In genomic region chr6:105209950-105210706, GRCh38 we compare ENCODE assay signal across 10 cellular contexts. TPM values are rescaled to one million over a fixed set of nuclear protein-coding genes. Genes with fewer than 3 reads are reported as not detected.
DNase-seq lines count a peak whose midpoint lies in the region; TF ChIP-seq lines count a peak whose summit lies in the region.
"Had no signal": no experiment of that assay in that cellular context is flagged by ENCODE, and none has a peak within 500 bp of the region (broad histone marks: within the 10 kb centered on the region; RNA-seq: fewer than 3 reads in every experiment).

No MANE protein-coding gene starts in this region.

- H3K4me1 ChIP-seq in SJCRH30 (peaks cover 22% of the 10 kb centered on the region), HAP-1 (peaks cover 27% of the 10 kb centered on the region), ascending aorta (no peaks in the 10 kb centered on the region)
- H3K4me1 ChIP-seq: prostate gland had no signal

- no peak overlapping the region for H3K4me3 ChIP-seq in SJCRH30
- H3K4me3 ChIP-seq in fibroblast of mammary gland (ENCODE audit: control insufficient read depth, low read depth, low read length), result no peak overlapping the region
- no peak overlapping the region for H3K4me3 ChIP-seq in HAP-1
- no peak overlapping the region for H3K4me3 ChIP-seq in ascending aorta
- H3K4me3 ChIP-seq: prostate gland, SK-N-MC had no signal

- intact Hi-C loops in ascending aorta (cut with DNase I), result no loop called here

- TF ChIP-seq CTCF in fibroblast of mammary gland (conservative IDR thresholded peaks at IDR 0.05; ENCODE audit: control insufficient read depth, insufficient read depth, low read depth, low read length) (no peak), ascending aorta (IDR thresholded peaks at IDR 0.05) (no peak)

- H3K27ac ChIP-seq in SJCRH30 (peak overlapping the region; percentile 14), ascending aorta (no peak overlapping the region)
- H3K27ac ChIP-seq: prostate gland, SK-N-MC had no signal

- no peaks in the 10 kb centered on the region for H3K27me3 ChIP-seq in SJCRH30
- no peaks in the 10 kb centered on the region for H3K27me3 ChIP-seq in HAP-1 (ENCODE audit: low read depth)
- no peaks in the 10 kb centered on the region for H3K27me3 ChIP-seq in ascending aorta

- H3K36me3 ChIP-seq in SJCRH30 (no peaks in the 10 kb centered on the region), HAP-1 (replicated peaks) (no peaks in the 10 kb centered on the region), ascending aorta (no peaks in the 10 kb centered on the region)
- H3K36me3 ChIP-seq: prostate gland had no signal

- in situ Hi-C loops in HAP-1 (cut with MboI; ENCODE audit: low sequenced_read_pairs), result no loop called here

- DNase-seq in NOMO-1 treated with DMSO at 0.1 percent for 48 hours (lab: John Stamatoyannopoulos, UW; ENCODE audit: unreplicated experiment) (peak; percentile 42), NOMO-1 treated with dmso at 0.1 percent for 144 hours (lab: John Stamatoyannopoulos, UW; ENCODE audit: unreplicated experiment) (no peak), SJCRH30 (peak; percentile 9 to 32), fibroblast of mammary gland (ENCODE audit: low read depth) (peak; percentile 88), stromal cell of bone marrow (ENCODE audit: low read depth) (peak; percentile 74), HAP-1 (ENCODE audit: low spot score in 2 of 2) (no peak), ascending aorta (ENCODE audit: low spot score in 2 of 2) (no peak), T-helper 9 cell (no peak)

- H3K9me3 ChIP-seq in SJCRH30 (replicated peaks) (no peaks in the 10 kb centered on the region), HAP-1 (no peaks in the 10 kb centered on the region), ascending aorta (no peaks in the 10 kb centered on the region)
- H3K9me3 ChIP-seq: prostate gland had no signal

RNA-seq across cellular contexts. Expression of gene POPDC3, which starts 30.3 kb away (rescaled TPM):
- 57.9 and 59.6 TPM in 2 replicates for total RNA-seq in SJCRH30 (2014; rRNA removed; shearing (Covaris generic))
- not detected for total RNA-seq in ascending aorta

Comparison
In these comparisons a context has a peak if more than half of its experiments do, and no peak if none do; other contexts are left out.
1. DNase-seq: peak in NOMO-1 treated with DMSO at 0.1 percent for 48 hours (single experiment), SJCRH30 (2 of 2), fibroblast of mammary gland (single experiment) and stromal cell of bone marrow (single experiment); none in NOMO-1 treated with dmso at 0.1 percent for 144 hours (single experiment), HAP-1 (0 of 2), ascending aorta (0 of 2) and T-helper 9 cell (single experiment).
2. RNA of gene POPDC3, which starts 30.3 kb away (total RNA-seq): 57.9 to 59.6 TPM in SJCRH30; not detected in ascending aorta (single experiment); every median in the first group is over 10 times any median in the second.